25 cellular contexts compared by ENCODE assay signal in the genomic region with DNA sequence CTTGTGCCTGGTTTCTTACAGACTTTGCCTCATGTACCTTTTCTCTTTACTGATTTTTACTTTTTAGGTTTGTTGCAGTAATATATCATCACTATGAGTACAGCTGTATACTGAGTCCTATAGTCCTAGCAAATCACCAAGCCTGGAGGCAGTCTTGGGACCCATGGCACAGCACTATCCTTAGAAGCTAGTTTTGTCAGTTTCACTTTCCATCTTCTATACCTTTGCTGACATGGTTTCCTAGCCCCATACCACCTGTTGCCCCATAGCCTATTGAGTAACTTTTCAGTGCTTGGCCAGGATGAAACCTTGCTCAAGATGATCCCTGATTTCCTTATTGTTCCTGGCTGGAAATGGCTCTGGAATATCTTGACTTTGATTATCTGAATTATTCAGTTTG.
DNase-seq lines count a peak whose midpoint lies in the region; ATAC-seq, FAIRE-seq and TF ChIP-seq lines count a peak whose summit lies in the region.
"Had no signal": no experiment of that assay in that cellular context is flagged by ENCODE, and none has a peak within 500 bp of the region (broad histone marks: within the 10 kb centered on the region; RNA-seq: fewer than 3 reads in every experiment).

No MANE protein-coding gene starts in this region.

- no peak for ATAC-seq in GM21390 (IDR thresholded peaks at IDR 0.05; ENCODE audit: unreplicated experiment)
- ATAC-seq: activated CD8-positive, alpha-beta T cell treated with anti-CD3 and anti-CD28 coated beads for 36 hours; Panc1 had no signal

- TF ChIP-seq POLR2A in GM12892 (IDR thresholded peaks at IDR 0.05; ENCODE audit: low read depth, low read length) = no peak

- peak overlapping the region; percentile 67 for H3K4me2 ChIP-seq in KMS-11
- H3K4me2 ChIP-seq: BLaER1 had no signal

- H3K9ac ChIP-seq in KMS-11 = no peak overlapping the region
- H3K9ac ChIP-seq: BLaER1 had no signal

- H3K4me3 ChIP-seq in ACC112 (ENCODE audit: low read depth, low read length) (0 out of 2 replicates have a peak overlapping the region, but pooled peaks have one; percentile 37), KMS-11 (IDR thresholded peaks at IDR 0.05; ENCODE audit: insufficient read depth, low read depth, low read length) (no peak overlapping the region), mesodermal cell (ENCODE audit: extremely low read depth, insufficient read depth, low read length, poor library complexity, severe bottlenecking) (no peak overlapping the region)
- H3K4me3 ChIP-seq: BLaER1, esophagus muscularis mucosa, MG63, thoracic aorta had no signal

- FAIRE-seq in GM12892 (lab: Jason Lieb, UNC) (no peak), RCC 7860 (lab: Jason Lieb, UNC) (no peak)

- H3K27me3 ChIP-seq in ACC112 (ENCODE audit: insufficient read depth, low read length) = no peaks in the 10 kb centered on the region
- no peaks in the 10 kb centered on the region for H3K27me3 ChIP-seq in KMS-11 (ENCODE audit: insufficient read depth, low read depth)
- H3K27me3 ChIP-seq: BLaER1, esophagus muscularis mucosa, MG63 had no signal

- H3K79me2 ChIP-seq in ACC112 (ENCODE audit: control insufficient read depth, insufficient read depth, low read length, unreplicated experiment) (no peaks in the 10 kb centered on the region), KMS-11 (ENCODE audit: insufficient read depth, low read depth) (no peaks in the 10 kb centered on the region)

- H3K36me3 ChIP-seq in ACC112 (ENCODE audit: insufficient read depth, low read length) (no peaks in the 10 kb centered on the region), KMS-11 (ENCODE audit: insufficient read depth) (no peaks in the 10 kb centered on the region), mesodermal cell (ENCODE audit: control insufficient read depth, insufficient read depth, low read length) (no peaks in the 10 kb centered on the region)
- H3K36me3 ChIP-seq: BLaER1, esophagus muscularis mucosa, MG63, thoracic aorta had no signal

- no peaks in the 10 kb centered on the region for H4K20me1 ChIP-seq in KMS-11 (ENCODE audit: insufficient read depth)
- H4K20me1 ChIP-seq: BLaER1 had no signal

- DNase-seq in amniotic epithelial cell (ENCODE audit: low read depth) (peak; percentile 93), activated gamma-delta T cell treated with Interleukin-2 at 50 U/mL for 16 hours (no peak), GM12892 (ENCODE audit: insufficient read length) (no peak), RCC 7860 (ENCODE audit: low spot score) (no peak)
- DNase-seq: activated CD4-positive, CD25-positive, alpha-beta regulatory T cell; activated CD8-positive, alpha-beta T cell treated with anti-CD3 and anti-CD28 coated beads for 36 hours; activated naive CD4-positive, alpha-beta T cell; anterior cingulate cortex; Calu3; effector memory CD4-positive, alpha-beta T cell; EL; glutamatergic neuron; NCI-H1694 treated with DMSO at 0.1 percent for 48 hours; NCI-H2227 treated with DMSO at 0.1 percent for 48 hours; NCI-H82; T-helper 9 cell had no signal

- H2AFZ ChIP-seq in ACC112 (ENCODE audit: low read length, unreplicated experiment) = no peak overlapping the region
- no peak overlapping the region for H2AFZ ChIP-seq in KMS-11 (ENCODE audit: low read depth)

- no peak for TF ChIP-seq CTCF in KMS-11 (conservative IDR thresholded peaks at IDR 0.05; ENCODE audit: low read depth, low read length)

- H3K9me3 ChIP-seq in mesodermal cell (ENCODE audit: control insufficient read depth, low read length) = no peaks in the 10 kb centered on the region
- H3K9me3 ChIP-seq: BLaER1, esophagus muscularis mucosa, MG63, thoracic aorta had no signal

- H3K27ac ChIP-seq in ACC112 (ENCODE audit: low read depth, low read length) (peak overlapping the region; percentile 46; the same call in 1 of the 2 replicates), KMS-11 (peak overlapping the region; percentile 19; the same call in 1 of the 2 replicates), mesodermal cell (ENCODE audit: low read depth, low read length, severe bottlenecking) (peak overlapping the region; percentile 62)
- H3K27ac ChIP-seq: BLaER1, thoracic aorta had no signal

- H3K4me1 ChIP-seq in ACC112 (ENCODE audit: control insufficient read depth, insufficient read depth, low read length, unreplicated experiment) (peaks cover 9% of the 10 kb centered on the region), KMS-11 (ENCODE audit: low read depth, poor library complexity, severe bottlenecking) (peaks cover 31% of the 10 kb centered on the region), mesodermal cell (ENCODE audit: control insufficient read depth, insufficient read depth, low read length, poor library complexity, severe bottlenecking) (peaks cover 16% of the 10 kb centered on the region)
- H3K4me1 ChIP-seq: BLaER1, esophagus muscularis mucosa had no signal
